In genomic region chr1:224245188-224245587, GRCh38 we compare ENCODE assay signal across 1 cellular context.
TF ChIP-seq lines count a peak whose summit lies in the region.

No MANE protein-coding gene starts in this region.

TF ChIP-seq in GM23338, 12 proteins besides CTCF, POLR2A, EP300 and RAD21 (continued from another document):
- TF ChIP-seq REST (IDR thresholded peaks at IDR 0.05; ENCODE audit: unreplicated experiment) = no peak
- TF ChIP-seq ZNF114 (CRISPR knock-in tag; IDR thresholded peaks at IDR 0.05) = no peak
- TF ChIP-seq POLR2AphosphoS5 (IDR thresholded peaks at IDR 0.05; ENCODE audit: low read depth) = no peak
- TF ChIP-seq JUNB (IDR thresholded peaks at IDR 0.05; ENCODE audit: unreplicated experiment) = no peak
- no peak for TF ChIP-seq EZH2 (IDR thresholded peaks at IDR 0.05; ENCODE audit: low read depth, unreplicated experiment)
